3 cellular contexts compared by ENCODE assay signal in genomic region chr15:78711638-78712037, GRCh38.
A peak's percentile ranks its signal among the peaks of the same experiment; 100 is the strongest.
TF ChIP-seq lines count a peak whose summit lies in the region.

No MANE protein-coding gene starts in this region.

TF ChIP-seq in HepG2, 621 proteins besides CTCF, POLR2A, EP300 and RAD21 (continues in another document):
- TF ChIP-seq SETDB1 (CRISPR knock-in tag; IDR thresholded peaks at IDR 0.05; ENCODE audit: borderline replicate concordance): no peak
- no peak for TF ChIP-seq ZNF329 (CRISPR knock-in tag; IDR thresholded peaks at IDR 0.05; ENCODE audit: low read depth)
- no peak for TF ChIP-seq CHD4 (IDR thresholded peaks at IDR 0.05; ENCODE audit: borderline replicate concordance, low read length)
- no peak for TF ChIP-seq MXI1 (IDR thresholded peaks at IDR 0.05; ENCODE audit: borderline replicate concordance, low read depth, low read length)
- no peak for TF ChIP-seq ZFP1 (CRISPR knock-in tag; IDR thresholded peaks at IDR 0.05)
- no peak for TF ChIP-seq E2F1 (CRISPR knock-in tag; IDR thresholded peaks at IDR 0.05)
- TF ChIP-seq ZNF605 (CRISPR knock-in tag; IDR thresholded peaks at IDR 0.05): no peak
- TF ChIP-seq SNAPC5 (CRISPR knock-in tag; IDR thresholded peaks at IDR 0.05; ENCODE audit: borderline replicate concordance): no peak
- no peak for TF ChIP-seq ZNF790 (CRISPR knock-in tag; IDR thresholded peaks at IDR 0.05; ENCODE audit: borderline replicate concordance)
- TF ChIP-seq ZNF549 (CRISPR knock-in tag; IDR thresholded peaks at IDR 0.05): no peak
- TF ChIP-seq RARA (CRISPR knock-in tag; IDR thresholded peaks at IDR 0.05): peak; percentile 40; the same call in 1 of the 2 replicates
- no peak for TF ChIP-seq PAXIP1 (CRISPR knock-in tag; conservative IDR thresholded peaks at IDR 0.05)
- no peak for TF ChIP-seq HOXA3 (CRISPR knock-in tag; IDR thresholded peaks at IDR 0.05)
- no peak for TF ChIP-seq ZNF101 (CRISPR knock-in tag; IDR thresholded peaks at IDR 0.05; ENCODE audit: borderline replicate concordance, low read depth)
- no peak for TF ChIP-seq ZNF124 (CRISPR knock-in tag; IDR thresholded peaks at IDR 0.05)
- TF ChIP-seq ZNF333 (CRISPR knock-in tag; IDR thresholded peaks at IDR 0.05; ENCODE audit: borderline replicate concordance): no peak
- no peak for TF ChIP-seq ELF3 (CRISPR knock-in tag; IDR thresholded peaks at IDR 0.05)

TF ChIP-seq in HEK293, 187 proteins besides CTCF, POLR2A, EP300 and RAD21 (continued from another document):
- peak; percentile 35; the same call in 1 of the 2 replicates for TF ChIP-seq ZNF394 (tag by site-specific recombination; IDR thresholded peaks at IDR 0.05; ENCODE audit: borderline replicate concordance)

TF ChIP-seq in H1, 55 proteins besides CTCF, POLR2A, EP300 and RAD21:
- no peak for TF ChIP-seq MAFK (IDR thresholded peaks at IDR 0.05; ENCODE audit: low read depth, low read length)
- TF ChIP-seq SP1 (IDR thresholded peaks at IDR 0.05; ENCODE audit: low read depth, low read length): no peak
